19 cellular contexts compared by ENCODE assay signal in genomic region chr20:57705103-57705899, GRCh38. TPM values are rescaled to one million over a fixed set of nuclear protein-coding genes. Genes with fewer than 3 reads are reported as not detected.
DNase-seq lines count a peak whose midpoint lies in the region; ATAC-seq, FAIRE-seq and TF ChIP-seq lines count a peak whose summit lies in the region.
"Had no signal": no experiment of that assay in that cellular context is flagged by ENCODE, and none has a peak within 500 bp of the region (broad histone marks: within the 10 kb centered on the region; RNA-seq: fewer than 3 reads in every experiment).

No MANE protein-coding gene starts in this region.

- H3K9ac ChIP-seq in liver (ENCODE audit: low read depth in 1 of 2, low read length in 2 of 2) (no peak overlapping the region), HepG2 (ENCODE audit: insufficient read depth, low read depth, low read length) (no peak overlapping the region)
- H3K9ac ChIP-seq: GM23248 had no signal

- FAIRE-seq in HepG2 (lab: Jason Lieb, UNC) = no peak
- FAIRE-seq: K562 had no signal

- H3K4me3 ChIP-seq in liver (ENCODE audit: low read depth in 1 of 3, low read length in 3 of 3) (no peak overlapping the region), HepG2 (replicated peaks in 1 of 3; ENCODE audit: insufficient read depth in 1 of 3, low read depth in 2 of 3, low read length in 3 of 3) (no peak overlapping the region), vagina (peak overlapping the region; percentile 13 to 86)
- no peak overlapping the region for H3K4me3 ChIP-seq in naive thymus-derived CD4-positive, alpha-beta T cell (ENCODE audit: low read length)
- H3K4me3 ChIP-seq: dorsolateral prefrontal cortex, GM23248, K562 had no signal

- in situ Hi-C loops in HepG2 (cut with HindIII; ENCODE audit: extremely low pct_ligation_motif_present, low pct_unique_long_range_greater_than_20kb) = no loop called here

- H3K27ac ChIP-seq in liver (ENCODE audit: low read depth in 1 of 2, low read length in 2 of 2) = no peak overlapping the region
- H3K27ac ChIP-seq in HepG2 (ENCODE audit: extremely low read length, insufficient read depth, low read length) = no peak overlapping the region
- peak overlapping the region; percentile 69 for H3K27ac ChIP-seq in caudate nucleus (ENCODE audit: low read depth, low read length)
- H3K27ac ChIP-seq in naive thymus-derived CD4-positive, alpha-beta T cell (ENCODE audit: low read depth, low read length) = no peak overlapping the region
- H3K27ac ChIP-seq in vagina = peak overlapping the region; percentile 78
- H3K27ac ChIP-seq: GM23248 had no signal

- peaks cover 0 to 3% (median 0%) of the 10 kb centered on the region in 5 donors for H3K36me3 Mint-ChIP-seq in naive thymus-derived CD4-positive, alpha-beta T cell
- H3K36me3 Mint-ChIP-seq in activated CD4-positive, alpha-beta memory T cell treated with anti-CD3 and anti-CD28 coated beads, Interleukin-2, amount 10 ng/mL, durations not matched to agents 7 days and 5 days (ENCODE audit: low read depth) = no peaks in the 10 kb centered on the region
- H3K36me3 Mint-ChIP-seq: activated CD8-positive, alpha-beta memory T cell treated with anti-CD3 and anti-CD28 coated beads, Interleukin-2, amount 10 ng/mL, durations not matched to agents 7 days and 5 days had no signal

- TF ChIP-seq RAD21 in liver (IDR thresholded peaks at IDR 0.05) (no peak), HepG2 (CRISPR knock-in tag; IDR thresholded peaks at IDR 0.05) (no peak)

- no peaks in the 10 kb centered on the region for H3K36me3 ChIP-seq in liver (ENCODE audit: control insufficient read depth in 4 of 4, insufficient read depth in 3 of 4, low read depth in 1 of 4, low read length in 3 of 4)
- no peaks in the 10 kb centered on the region for H3K36me3 ChIP-seq in HepG2 (replicated peaks in 1 of 2; ENCODE audit: control insufficient read depth in 1 of 2, insufficient read depth in 2 of 2, low read length in 2 of 2)
- H3K36me3 ChIP-seq in naive thymus-derived CD4-positive, alpha-beta T cell (ENCODE audit: control insufficient read depth in 2 of 3, insufficient read depth in 3 of 3, low read length in 3 of 3) = peaks cover 0 to 3% (median 0%) of the 10 kb centered on the region in 3 experiments
- no peaks in the 10 kb centered on the region for H3K36me3 ChIP-seq in vagina

- peaks cover 4% of the 10 kb centered on the region; the same call in 1 of the 2 replicates for H4K20me1 ChIP-seq in HepG2 (ENCODE audit: insufficient read depth, low read length)

- no peaks in the 10 kb centered on the region for H3K9me3 ChIP-seq in liver (ENCODE audit: control insufficient read depth in 4 of 4, low read length in 3 of 4)
- no peaks in the 10 kb centered on the region for H3K9me3 ChIP-seq in HepG2 (ENCODE audit: low read length)
- no peaks in the 10 kb centered on the region for H3K9me3 ChIP-seq in naive thymus-derived CD4-positive, alpha-beta T cell (ENCODE audit: control insufficient read depth in 2 of 3, low read length in 3 of 3)
- H3K9me3 ChIP-seq in vagina = no peaks in the 10 kb centered on the region

- H3K27me3 ChIP-seq in liver (ENCODE audit: control insufficient read depth in 4 of 4, insufficient read depth in 4 of 4, low read length in 3 of 4) (peaks cover 0 to 5% (median 3%) of the 10 kb centered on the region in 4 donors), HepG2 (ENCODE audit: control insufficient read depth in 1 of 2, insufficient read depth in 2 of 2, low read length in 2 of 2) (peaks cover 18 to 87% of the 10 kb centered on the region in 2 experiments), vagina (no peaks in the 10 kb centered on the region)
- H3K27me3 ChIP-seq in naive thymus-derived CD4-positive, alpha-beta T cell (ENCODE audit: control insufficient read depth in 2 of 2, insufficient read depth in 2 of 2, low read length in 2 of 2) = no peaks in the 10 kb centered on the region
- H3K27me3 ChIP-seq: dorsolateral prefrontal cortex had no signal

- no peak overlapping the region for H2AFZ ChIP-seq in HepG2 (ENCODE audit: low read length)
- H2AFZ ChIP-seq: GM23248 had no signal

- intact Hi-C loops in HepG2 (cut with micrococcal nuclease; ENCODE audit: unreplicated experiment) (no loop called here), vagina (cut with DNase I) (no loop called here)
- intact Hi-C loops in naive thymus-derived CD4-positive, alpha-beta T cell (cut with micrococcal nuclease) = no loop called here

- TF ChIP-seq CTCF in liver (IDR thresholded peaks at IDR 0.05; ENCODE audit: low read depth, low read length, missing input control) (no peak), HepG2 (CRISPR knock-in tag; IDR thresholded peaks at IDR 0.05) (no peak), vagina (IDR thresholded peaks at IDR 0.05) (no peak)

- H3K79me2 ChIP-seq in HepG2 (ENCODE audit: insufficient read depth, low read length) = no peaks in the 10 kb centered on the region

- no peak for TF ChIP-seq EP300 in HepG2 (IDR thresholded peaks at IDR 0.05; ENCODE audit: low read depth in 2 of 2, low read length in 2 of 2)
- TF ChIP-seq EP300 in HepG2 (CRISPR knock-in tag; IDR thresholded peaks at IDR 0.05; ENCODE audit: borderline replicate concordance) = no peak

- ATAC-seq in HepG2 (no peak), GM21717 (IDR thresholded peaks at IDR 0.05; ENCODE audit: unreplicated experiment) (no peak)
- no peak for ATAC-seq in naive thymus-derived CD4-positive, alpha-beta T cell
- ATAC-seq: activated CD8-positive, alpha-beta memory T cell treated with anti-CD3 and anti-CD28 coated beads, Interleukin-2, amount 10 ng/mL, durations not matched to agents 7 days and 5 days; K562 had no signal

- DNase-seq in HepG2 (ENCODE audit: low spot score) = no peak
- no peak for DNase-seq in caudate nucleus (lab: John Stamatoyannopoulos, UW)
- DNase-seq in naive thymus-derived CD4-positive, alpha-beta T cell = no peak
- DNase-seq in vagina (ENCODE audit: extremely low spot score in 2 of 2) = no peak
- DNase-seq in activated CD4-positive, alpha-beta memory T cell treated with anti-CD3 and anti-CD28 coated beads, Interleukin-2, amount 10 ng/mL, durations not matched to agents 7 days and 5 days = no peak
- no peak for DNase-seq in stimulated activated naive CD4-positive, alpha-beta T cell (lab: John Stamatoyannopoulos, UW)
- DNase-seq: activated CD8-positive, alpha-beta memory T cell treated with anti-CD3 and anti-CD28 coated beads, Interleukin-2, amount 10 ng/mL, durations not matched to agents 7 days and 5 days; activated gamma-delta T cell treated with Interleukin-2 at 50 U/mL for 16 hours; dorsolateral prefrontal cortex; GM23248; NCI-H1105; NK-92 treated with Interleukin-12 subunit alpha and Interleukin-12 subunit beta, amount 100 ng/mL, for 24 hours; SHP77; stimulated activated CD4-positive, alpha-beta T cell treated with anti-CD3 and anti-CD28 coated beads, Interleukin-12 subunit alpha, Interleukin-12 subunit beta, amount 100 ng/mL, for 4 hours; stimulated activated naive CD4-positive, alpha-beta T cell treated with Interleukin-2 at 50 U/mL for 16 hours; T-helper 2 cell had no signal

- H3K4me3 Mint-ChIP-seq in naive thymus-derived CD4-positive, alpha-beta T cell = no peak overlapping the region
- no peak overlapping the region for H3K4me3 Mint-ChIP-seq in activated CD4-positive, alpha-beta memory T cell treated with anti-CD3 and anti-CD28 coated beads, Interleukin-2, amount 10 ng/mL, durations not matched to agents 7 days and 5 days
- H3K4me3 Mint-ChIP-seq: activated CD8-positive, alpha-beta memory T cell treated with anti-CD3 and anti-CD28 coated beads, Interleukin-2, amount 10 ng/mL, durations not matched to agents 7 days and 5 days had no signal

- peak overlapping the region in 5 of 9 donors; percentile 2 to 40 (median 14) for H3K27ac Mint-ChIP-seq in naive thymus-derived CD4-positive, alpha-beta T cell
- H3K27ac Mint-ChIP-seq in activated CD4-positive, alpha-beta memory T cell treated with anti-CD3 and anti-CD28 coated beads, Interleukin-2, amount 10 ng/mL, durations not matched to agents 7 days and 5 days = no peak overlapping the region
- H3K27ac Mint-ChIP-seq: activated CD8-positive, alpha-beta memory T cell treated with anti-CD3 and anti-CD28 coated beads, Interleukin-2, amount 10 ng/mL, durations not matched to agents 7 days and 5 days had no signal

- no peak for TF ChIP-seq POLR2A in HepG2 (IDR thresholded peaks at IDR 0.05; ENCODE audit: insufficient read depth in 1 of 2, low read depth in 2 of 2, low read length in 2 of 2)
- no peak for TF ChIP-seq POLR2A in vagina (IDR thresholded peaks at IDR 0.05)

- H3K4me2 ChIP-seq in HepG2 (ENCODE audit: low read depth, low read length) = no peak overlapping the region

- CTCF ChIA-PET in HepG2 (lab: Yijun Ruan, JAX; ENCODE audit: low intra/inter-chr PET ratio, low total read pairs) = no interaction called here
- CTCF ChIA-PET in naive thymus-derived CD4-positive, alpha-beta T cell (lab: Charles Lee) = no interaction called here
- CTCF ChIA-PET in activated CD4-positive, alpha-beta memory T cell treated with anti-CD3 and anti-CD28 coated beads, Interleukin-2, amount 10 ng/mL, durations not matched to agents 7 days and 5 days (lab: Charles Lee) = no interaction called here

- H3K27me3 Mint-ChIP-seq in naive thymus-derived CD4-positive, alpha-beta T cell = peaks cover 0 to 36% (median 0%) of the 10 kb centered on the region in 5 donors
- H3K27me3 Mint-ChIP-seq in activated CD4-positive, alpha-beta memory T cell treated with anti-CD3 and anti-CD28 coated beads, Interleukin-2, amount 10 ng/mL, durations not matched to agents 7 days and 5 days = peaks cover 23% of the 10 kb centered on the region

- BruUV-seq in HepG2 (replicated peaks; lab: Mats Ljungman, UMichigan) = no TSS peak

- POLR2A ChIA-PET in HepG2 (lab: Yijun Ruan, JAX) = no interaction called here
- POLR2A ChIA-PET in naive thymus-derived CD4-positive, alpha-beta T cell (lab: Charles Lee) = no interaction called here
- POLR2A ChIA-PET in activated CD4-positive, alpha-beta memory T cell treated with anti-CD3 and anti-CD28 coated beads, Interleukin-2, amount 10 ng/mL, durations not matched to agents 7 days and 5 days (lab: Charles Lee) = no interaction called here

- H3K4me1 ChIP-seq in liver (ENCODE audit: control insufficient read depth in 4 of 4, insufficient read depth in 4 of 4, low read length in 3 of 4) = peaks cover 0 to 9% (median 6%) of the 10 kb centered on the region in 4 donors
- H3K4me1 ChIP-seq in HepG2 (ENCODE audit: insufficient read depth, low read length) = no peaks in the 10 kb centered on the region
- H3K4me1 ChIP-seq in naive thymus-derived CD4-positive, alpha-beta T cell (ENCODE audit: control insufficient read depth in 2 of 2, insufficient read depth in 2 of 2, low read length in 2 of 2) = peaks cover 0 to 2% of the 10 kb centered on the region in 2 donors
- H3K4me1 ChIP-seq in vagina = peaks cover 76% of the 10 kb centered on the region

- peaks cover 6 to 27% (median 18%) of the 10 kb centered on the region in 7 donors for H3K4me1 Mint-ChIP-seq in naive thymus-derived CD4-positive, alpha-beta T cell
- H3K4me1 Mint-ChIP-seq in activated CD4-positive, alpha-beta memory T cell treated with anti-CD3 and anti-CD28 coated beads, Interleukin-2, amount 10 ng/mL, durations not matched to agents 7 days and 5 days = peaks cover 7% of the 10 kb centered on the region

- H3K9me3 Mint-ChIP-seq in naive thymus-derived CD4-positive, alpha-beta T cell = no peaks in the 10 kb centered on the region
- no peaks in the 10 kb centered on the region for H3K9me3 Mint-ChIP-seq in activated CD4-positive, alpha-beta memory T cell treated with anti-CD3 and anti-CD28 coated beads, Interleukin-2, amount 10 ng/mL, durations not matched to agents 7 days and 5 days

- WGBS in liver = 61% methylated on average over 18 of the region's 18 CpGs
- WGBS in HepG2 (ENCODE audit: low lambda C conversion rate) = 19% methylated on average over 18 of the region's 18 CpGs

RNA-seq across cellular contexts. Expression of gene PMEPA1, which starts 4.5 kb away (rescaled TPM):
- 1 to 10 TPM in 1 of 2 donors, under 1 TPM in 1; 0.61 to 1.5 TPM for total RNA-seq in liver
- 1 to 10 TPM in 1 of 2 donors, under 1 TPM in 1; 0.79 to 1.5 TPM for polyA plus RNA-seq in liver
- not detected in 2 replicates for total RNA-seq in HepG2 (2016; rRNA removed; fragmentation: Illumina TruSeq; extraction: Trizol)
- total RNA-seq in HepG2 (2016; cell fraction: cytosol; rRNA removed; fragmentation: Illumina TruSeq; extraction: Trizol; ENCODE audit: low read depth) = not detected in 2 replicates
- not detected in 2 replicates for total RNA-seq in HepG2 (2016; cell fraction: insoluble cytoplasmic fraction; rRNA removed; fragmentation: Illumina TruSeq; extraction: Trizol)
- 0.31 TPM in 1 of 2 replicates, not detected in the other for total RNA-seq in HepG2 (2016; cell fraction: membrane; rRNA removed; fragmentation: Illumina TruSeq; extraction: Trizol)
- total RNA-seq in HepG2 (2016; cell fraction: nucleus; rRNA removed; fragmentation: Illumina TruSeq; extraction: Trizol) = not detected in 2 replicates
- polyA plus RNA-seq in HepG2 (2011; rRNA removed) = 0.08 TPM in 1 of 2 replicates, not detected in the other
- 0.03 TPM in 1 of 2 replicates, not detected in the other for polyA plus RNA-seq in HepG2 (2011; cell fraction: cytosol; rRNA removed)
- 0.12 and 0.16 TPM in 2 replicates for polyA plus RNA-seq in HepG2 (2011; cell fraction: nucleus; rRNA removed)
- not detected in 2 replicates for polyA plus RNA-seq in HepG2 (2012)
- not detected in 2 replicates for polyA plus RNA-seq in HepG2 (2016; cell fraction: cytosol; fragmentation: Illumina TruSeq; extraction: Trizol; ENCODE audit: low read depth)
- polyA plus RNA-seq in HepG2 (2016; cell fraction: insoluble cytoplasmic fraction; fragmentation: Illumina TruSeq; extraction: Trizol; ENCODE audit: low read depth) = not detected in 2 replicates
- polyA plus RNA-seq in HepG2 (2016; cell fraction: membrane; fragmentation: Illumina TruSeq; extraction: Trizol; ENCODE audit: low read depth) = 0.15 TPM in 1 of 2 replicates, not detected in the other
- polyA plus RNA-seq in HepG2 (2016; cell fraction: nucleus; fragmentation: Illumina TruSeq; extraction: Trizol; ENCODE audit: insufficient read depth, low read depth) = not detected in 2 replicates
- 0.20 and 7.8 TPM in 2 replicates for polyA minus RNA-seq in HepG2 (2011; rRNA and poly(A)+ RNA removed; ENCODE audit: low replicate concordance)
- 0.53 TPM in 1 of 2 replicates, not detected in the other for polyA minus RNA-seq in HepG2 (2011; cell fraction: cytosol; rRNA and poly(A)+ RNA removed)
- polyA minus RNA-seq in HepG2 (2011; cell fraction: nucleus; rRNA and poly(A)+ RNA removed) = 0.39 TPM in 1 of 2 replicates, not detected in the other
- 1 to 10 TPM in 4 of 5 experiments, under 1 TPM in 1; 0.44 to 10.0 (median 9.0) TPM for total RNA-seq in naive thymus-derived CD4-positive, alpha-beta T cell
- polyA plus RNA-seq in naive thymus-derived CD4-positive, alpha-beta T cell = 1 to 10 TPM; 3.1 to 4.0 TPM
- 11.3 TPM for total RNA-seq in vagina
- total RNA-seq in activated CD4-positive, alpha-beta memory T cell treated with anti-CD3 and anti-CD28 coated beads, Interleukin-2, amount 10 ng/mL, durations not matched to agents 7 days and 5 days = 1 to 10 TPM in 1 of 2 experiments, under 1 TPM in 1; 0.76 to 1.3 TPM
- polyA plus RNA-seq: K562 had no signal

Comparison
In these comparisons a context has a peak if more than half of its experiments do, and no peak if none do; other contexts are left out.
1. H3K27ac ChIP-seq: peak in caudate nucleus (single experiment) and vagina (single experiment); none in liver (0 of 2), HepG2 (single experiment) and naive thymus-derived CD4-positive, alpha-beta T cell (single experiment).
2. H3K4me3 ChIP-seq: peak in vagina (2 of 2); none in liver (0 of 3), HepG2 (0 of 3) and naive thymus-derived CD4-positive, alpha-beta T cell (single experiment).